Comparison of ENCODE assay signal across 8 cellular contexts in genomic region chr6:26205625-26206574, GRCh38.
DNase-seq lines count a peak whose midpoint lies in the region; ATAC-seq and TF ChIP-seq lines count a peak whose summit lies in the region.

No MANE protein-coding gene starts in this region.

- intact Hi-C loops in HCT116 (cut with micrococcal nuclease) (loop anchor here (2.0 kb wide), 1 partner anchor 173 kb away; a partner anchor contains a TSS), dorsolateral prefrontal cortex (cut with DNase I) (loop anchor here in 1 of 2 donors (2.0 kb wide), 2 partner anchors 49 to 83 kb away; a partner anchor contains a TSS)

- no peak for TF ChIP-seq POLR2A in HCT116 (IDR thresholded peaks at IDR 0.05; ENCODE audit: borderline replicate concordance, extremely low read depth, insufficient read depth, insufficient read length)

- H3K9ac ChIP-seq in BLaER1 (peak overlapping the region; percentile 97), HCT116 (ENCODE audit: low read length) (peak overlapping the region; percentile 81), NT2/D1 (ENCODE audit: insufficient read length, low read depth) (peak overlapping the region; percentile 94)

- H3K4me2 ChIP-seq in BLaER1 (peak overlapping the region; percentile 85), HCT116 (ENCODE audit: low read length) (peak overlapping the region; percentile 79)

- TF ChIP-seq RAD21 in HCT116 (IDR thresholded peaks at IDR 0.05; ENCODE audit: low read depth): peak; percentile 13; the same call in 1 of the 2 replicates

- no peaks in the 10 kb centered on the region for H4K20me1 ChIP-seq in BLaER1
- H4K20me1 ChIP-seq in HCT116 (ENCODE audit: insufficient read depth): no peaks in the 10 kb centered on the region

- H3K4me3 ChIP-seq in BLaER1 (peak overlapping the region; percentile 83), HCT116 (replicated peaks in 1 of 2; ENCODE audit: low read depth in 1 of 2, low read length in 2 of 2) (peak overlapping the region; percentile 63 to 71), NT2/D1 (ENCODE audit: insufficient read length, low read depth) (peak overlapping the region; percentile 75), dorsolateral prefrontal cortex (peak overlapping the region; percentile 57 to 100 (median 82))

- H3K36me3 ChIP-seq in BLaER1: no peaks in the 10 kb centered on the region
- no peaks in the 10 kb centered on the region for H3K36me3 ChIP-seq in HCT116 (ENCODE audit: control insufficient read depth in 1 of 2, insufficient read depth in 2 of 2, low read length in 2 of 2)
- no peaks in the 10 kb centered on the region for H3K36me3 ChIP-seq in NT2/D1 (ENCODE audit: insufficient read depth, insufficient read length, low read length)

- RAD21 ChIA-PET in HCT116 (lab: Charles Lee; ENCODE audit: low non-redundant PET in 1 of 2, low total read pairs in 2 of 2, uncharacterized antibody in 2 of 2, unreplicated experiment in 2 of 2): no interaction called here

- no peaks in the 10 kb centered on the region for H3K9me3 ChIP-seq in BLaER1
- no peaks in the 10 kb centered on the region for H3K9me3 ChIP-seq in HCT116 (ENCODE audit: control insufficient read depth in 1 of 2, insufficient read depth in 1 of 2, low read depth in 1 of 2, low read length in 2 of 2)
- no peaks in the 10 kb centered on the region for H3K9me3 ChIP-seq in NT2/D1 (ENCODE audit: insufficient read depth, low read length)

- POLR2A ChIA-PET in HCT116 (lab: Charles Lee): interaction anchor here (0.7 to 3.8 kb wide), 20 partner anchors 10 to 1685 kb away, joined by 3 to 36 read pairs (median 5); a partner anchor contains a TSS

- H2AFZ ChIP-seq in HCT116 (ENCODE audit: low read depth, low read length, poor library complexity, severe bottlenecking): no peak overlapping the region

- no peak for TF ChIP-seq CTCF in HCT116 (IDR thresholded peaks at IDR 0.05 in 2 of 3, conservative IDR thresholded peaks at IDR 0.05 in 1 of 3; ENCODE audit: borderline replicate concordance in 1 of 3, insufficient read depth in 1 of 3, low read depth in 2 of 3, low read length in 2 of 3)
- no peak for TF ChIP-seq CTCF in dorsolateral prefrontal cortex (IDR thresholded peaks at IDR 0.05 in 54 of 56, conservative IDR thresholded peaks at IDR 0.05 in 2 of 56; ENCODE audit: low read depth in 1 of 56, partially characterized antibody in 56 of 56)

- no TSS peak for BruUV-seq in HCT116 (replicated peaks; lab: Mats Ljungman, UMichigan)

- peak overlapping the region; percentile 97 for H3K27ac ChIP-seq in BLaER1
- H3K27ac ChIP-seq in HCT116 (ENCODE audit: low read depth, low read length): peak overlapping the region; percentile 98
- peak overlapping the region; percentile 44 to 99 (median 94) for H3K27ac ChIP-seq in dorsolateral prefrontal cortex

- peak; percentile 45 for ATAC-seq in HCT116

- H3K27me3 ChIP-seq in BLaER1 (no peaks in the 10 kb centered on the region), HCT116 (ENCODE audit: insufficient read depth, low read length) (no peaks in the 10 kb centered on the region), NT2/D1 (ENCODE audit: insufficient read depth, insufficient read length) (no peaks in the 10 kb centered on the region), dorsolateral prefrontal cortex (peaks cover 0 to 12% (median 0%) of the 10 kb centered on the region in 45 donors)

- no peaks in the 10 kb centered on the region for H3K79me2 ChIP-seq in HCT116 (ENCODE audit: insufficient read depth, low read length)

- H3K4me1 ChIP-seq in BLaER1 (peaks cover 53% of the 10 kb centered on the region), HCT116 (ENCODE audit: control insufficient read depth in 1 of 2, insufficient read depth in 2 of 2, low read length in 2 of 2) (peaks cover 19 to 31% of the 10 kb centered on the region in 2 experiments), NT2/D1 (ENCODE audit: insufficient read depth, insufficient read length) (no peaks in the 10 kb centered on the region)

- DNase-seq in HCT116 (ENCODE audit: low read depth, low spot score) (peak; percentile 74), NT2/D1 (ENCODE audit: low read depth, low spot score) (no peak), dorsolateral prefrontal cortex (no peak), lung microvascular endothelial cell (ENCODE audit: low read depth in 2 of 2) (peak; percentile 48 to 93), cerebellum (ENCODE audit: low spot score) (no peak), NCI-H2081 treated with DMSO at 0.1 percent for 48 hours (lab: John Stamatoyannopoulos, UW) (no peak)
- no peak for DNase-seq in activated CD8-positive, alpha-beta memory T cell treated with anti-CD3 and anti-CD28 coated beads for 24 hours

- CTCF ChIA-PET in HCT116 (lab: Charles Lee): no interaction called here

- H3K9me2 ChIP-seq in HCT116 (ENCODE audit: insufficient read depth): no peaks in the 10 kb centered on the region

TF ChIP-seq in HCT116, 20 proteins besides CTCF, POLR2A, EP300 and RAD21:
- TF ChIP-seq POLR2AphosphoS5 (IDR thresholded peaks at IDR 0.05; ENCODE audit: low read depth, low read length) (peak; percentile 68; the same call in 1 of the 2 replicates), CEBPB (IDR thresholded peaks at IDR 0.05; ENCODE audit: low read depth) (peak; percentile 47; the same call in 1 of the 2 replicates), ELF1 (IDR thresholded peaks at IDR 0.05; ENCODE audit: borderline replicate concordance, low read depth) (no peak), SP1 (IDR thresholded peaks at IDR 0.05; ENCODE audit: low read depth) (peak; percentile 29), EZH2 (IDR thresholded peaks at IDR 0.05) (no peak), ZBTB33 (IDR thresholded peaks at IDR 0.05; ENCODE audit: extremely low read depth, insufficient replicate concordance, low read length) (no peak), EZH2phosphoT487 (IDR thresholded peaks at IDR 0.05; ENCODE audit: borderline replicate concordance) (no peak), FOSL1 (IDR thresholded peaks at IDR 0.05; ENCODE audit: low read depth) (no peak), EGR1 (IDR thresholded peaks at IDR 0.05; ENCODE audit: low read depth) (no peak), JUND (IDR thresholded peaks at IDR 0.05) (peak; percentile 48; the same call in 1 of the 2 replicates), TCF7L2 (IDR thresholded peaks at IDR 0.05; ENCODE audit: borderline replicate concordance, extremely low read depth, insufficient read depth, insufficient read length) (no peak), SIN3A (IDR thresholded peaks at IDR 0.05; ENCODE audit: low read depth) (no peak; the same call in 1 of the 2 replicates), ATF3 (IDR thresholded peaks at IDR 0.05) (no peak), MAX (IDR thresholded peaks at IDR 0.05) (0 out of 2 replicates have a peak, but pooled peaks have one; percentile 13), CBX3 (IDR thresholded peaks at IDR 0.05; ENCODE audit: low read depth) (no peak; the same call in 1 of the 2 replicates)

Comparison
In these comparisons a context has a peak if more than half of its experiments do, and no peak if none do; other contexts are left out.
1. DNase-seq: peak in HCT116 (single experiment) and lung microvascular endothelial cell (2 of 2); none in NT2/D1 (single experiment), dorsolateral prefrontal cortex (0 of 10), cerebellum (single experiment), activated CD8-positive, alpha-beta memory T cell treated with anti-CD3 and anti-CD28 coated beads for 24 hours (single experiment) and NCI-H2081 treated with DMSO at 0.1 percent for 48 hours (single experiment).
2. Peak in every context shown above with its lines, with median percentiles within 50 percentile points of each other: H3K27ac ChIP-seq, H3K4me3 ChIP-seq and H3K9ac ChIP-seq.